ENCODE assay signal across 8 cellular contexts in genomic region chr1:109792056-109792831, GRCh38. TPM values are rescaled to one million over a fixed set of nuclear protein-coding genes. Genes with fewer than 3 reads are reported as not detected.
A peak's percentile ranks its signal among the peaks of the same experiment; 100 is the strongest.
DNase-seq lines count a peak whose midpoint lies in the region; ATAC-seq and TF ChIP-seq lines count a peak whose summit lies in the region.

No MANE protein-coding gene starts in this region.

- DNase-seq in HL-60 (ENCODE audit: low read depth in 1 of 2, low spot score in 1 of 2), result no peak
- DNase-seq in UCSD-AML1 (lab: John Stamatoyannopoulos, UW; ENCODE audit: unreplicated experiment), result peak; percentile 67
- peak; percentile 97 for DNase-seq in fibroblast of pulmonary artery (ENCODE audit: low read depth)

- H3K9me2 ChIP-seq in neural cell (ENCODE audit: insufficient read depth, low read length), result no peaks in the 10 kb centered on the region

- H3K4me2 ChIP-seq in BLaER1 (peak overlapping the region; percentile 67), neural cell (ENCODE audit: low read length) (no peak overlapping the region)

- H3K9ac ChIP-seq in BLaER1 (peak overlapping the region; percentile 49; the same call in 1 of the 2 replicates), neural cell (ENCODE audit: low read length) (no peak overlapping the region)

- H3K27me3 ChIP-seq in BLaER1, result no peaks in the 10 kb centered on the region
- no peaks in the 10 kb centered on the region for H3K27me3 ChIP-seq in HL-60 (ENCODE audit: insufficient read depth, poor library complexity, severe bottlenecking)
- no peaks in the 10 kb centered on the region for H3K27me3 ChIP-seq in neural cell (ENCODE audit: insufficient read depth, low read depth, low read length)

- no peak overlapping the region for H3K4me3 ChIP-seq in BLaER1
- no peak overlapping the region for H3K4me3 ChIP-seq in HL-60 (replicated peaks; ENCODE audit: insufficient read depth, low read length)
- H3K4me3 ChIP-seq in fibroblast of pulmonary artery (replicated peaks; ENCODE audit: low read depth, low read length), result no peak overlapping the region
- H3K4me3 ChIP-seq in neural cell (ENCODE audit: low read length), result no peak overlapping the region

- H3K79me2 ChIP-seq in neural cell (replicated peaks; ENCODE audit: insufficient read depth, low read length), result no peaks in the 10 kb centered on the region

- no peaks in the 10 kb centered on the region for H4K20me1 ChIP-seq in BLaER1
- no peaks in the 10 kb centered on the region for H4K20me1 ChIP-seq in neural cell (ENCODE audit: insufficient read depth)

- no peak for TF ChIP-seq EP300 in neural cell (conservative IDR thresholded peaks at IDR 0.05; ENCODE audit: poor library complexity, severe bottlenecking)

- no peak for ATAC-seq in HG03378 (IDR thresholded peaks at IDR 0.05; ENCODE audit: unreplicated experiment)
- ATAC-seq in HG03108 (IDR thresholded peaks at IDR 0.05; ENCODE audit: unreplicated experiment), result no peak
- no peak for ATAC-seq in GM18502 (IDR thresholded peaks at IDR 0.05; ENCODE audit: poor library complexity, unreplicated experiment)

- peak; percentile 21 for TF ChIP-seq RAD21 in neural cell (conservative IDR thresholded peaks at IDR 0.05)

- no peaks in the 10 kb centered on the region for H3F3A ChIP-seq in neural cell (ENCODE audit: insufficient read depth, low read length, poor library complexity, severe bottlenecking)

- peak overlapping the region; percentile 80 for H3K27ac ChIP-seq in BLaER1
- H3K27ac ChIP-seq in HL-60 (replicated peaks), result peak overlapping the region; percentile 89
- H3K27ac ChIP-seq in neural cell (ENCODE audit: low read length), result no peak overlapping the region

- H2AFZ ChIP-seq in neural cell (ENCODE audit: low read depth, low read length), result no peak overlapping the region

- no peaks in the 10 kb centered on the region for H3K9me3 ChIP-seq in BLaER1
- no peaks in the 10 kb centered on the region for H3K9me3 ChIP-seq in neural cell (ENCODE audit: low read length)

- TF ChIP-seq CTCF in HL-60 (IDR thresholded peaks at IDR 0.05; ENCODE audit: insufficient read depth, low read length), result no peak
- TF ChIP-seq CTCF in fibroblast of pulmonary artery (IDR thresholded peaks at IDR 0.05; ENCODE audit: low read length, missing control alignments), result peak; percentile 72
- peak; percentile 17 for TF ChIP-seq CTCF in neural cell (IDR thresholded peaks at IDR 0.05; ENCODE audit: poor library complexity, severe bottlenecking)

- peaks cover 76% of the 10 kb centered on the region for H3K4me1 ChIP-seq in BLaER1

- H3K36me3 ChIP-seq in BLaER1 (no peaks in the 10 kb centered on the region), neural cell (ENCODE audit: insufficient read depth, low read length) (no peaks in the 10 kb centered on the region)

TF ChIP-seq in neural cell, 6 proteins besides CTCF, POLR2A, EP300 and RAD21:
- TF ChIP-seq SMC3 (conservative IDR thresholded peaks at IDR 0.05; ENCODE audit: poor library complexity) (peak; percentile 16), TAF1 (IDR thresholded peaks at IDR 0.05; ENCODE audit: low read depth) (no peak)

RNA-seq across cellular contexts. Expression of gene EPS8L3, which starts 28.5 kb away (rescaled TPM):
- not detected in 2 replicates for polyA plus RNA-seq in neural cell
- not detected in 2 replicates for polyA minus RNA-seq in neural cell

RNA-seq across cellular contexts. Expression of gene GSTM3, which starts 51.4 kb away (rescaled TPM):
- polyA plus RNA-seq in neural cell, result 150 and 195 TPM in 2 replicates
- polyA minus RNA-seq in neural cell, result 59.6 and 62.4 TPM in 2 replicates

Comparison
In these comparisons a context has a peak if more than half of its experiments do, and no peak if none do; other contexts are left out.
1. DNase-seq: peak in UCSD-AML1 (single experiment) and fibroblast of pulmonary artery (single experiment); none in HL-60 (0 of 2).